ENCODE assay signal across 29 cellular contexts in genomic region chr13:93037780-93038179, GRCh38.
"Had no signal": no experiment of that assay in that cellular context is flagged by ENCODE, and none has a peak within 500 bp of the region (broad histone marks: within the 10 kb centered on the region; RNA-seq: fewer than 3 reads in every experiment).

No MANE protein-coding gene starts in this region.

- H3K4me3 ChIP-seq: colonic mucosa, coronary artery, dorsolateral prefrontal cortex, esophagus muscularis mucosa, esophagus squamous epithelium, gastrocnemius medialis, gastroesophageal sphincter, heart left ventricle, heart right ventricle, hepatocyte had no signal

- FAIRE-seq: endometrium, endothelial cell of umbilical vein, frontal cortex had no signal

- H3K9me3 ChIP-seq: colonic mucosa, esophagus muscularis mucosa, esophagus squamous epithelium, gastrocnemius medialis, gastroesophageal sphincter, heart left ventricle had no signal

- H3K36me3 ChIP-seq: colonic mucosa, esophagus muscularis mucosa, esophagus squamous epithelium, gastrocnemius medialis, gastroesophageal sphincter, heart left ventricle, heart right ventricle had no signal

- DNase-seq: colonic mucosa; cortex of kidney; dermis blood vessel endothelial cell; dorsolateral prefrontal cortex; effector CD4-positive, alpha-beta T cell; effector CD8-positive, alpha-beta T cell; effector memory CD4-positive, alpha-beta T cell; effector memory CD8-positive, alpha-beta T cell; endodermal cell; erythroblast; esophagus squamous epithelium; foreskin fibroblast; foreskin keratinocyte; foreskin melanocyte; gastrocnemius medialis; glutamatergic neuron; head of caudate nucleus; heart left ventricle; heart right ventricle had no signal

- H3K27me3 Mint-ChIP-seq: dendritic cell treated with granulocyte-macrophage colony-stimulating factor and Interleukin-4, amounts not matched to agents 40 ng/mL and 50 ng/mL, for 4 days; effector memory CD8-positive, alpha-beta T cell had no signal

- H2AFZ ChIP-seq: hepatocyte had no signal

- H3K27ac ChIP-seq: colonic mucosa, coronary artery, dorsolateral prefrontal cortex, epithelial cell of prostate, esophagus muscularis mucosa, esophagus squamous epithelium, foreskin keratinocyte, gastrocnemius medialis, gastroesophageal sphincter, heart left ventricle, heart right ventricle, hepatocyte had no signal

- ATAC-seq: effector memory CD8-positive, alpha-beta T cell; esophagus mucosa; foreskin keratinocyte; gastrocnemius medialis; gastroesophageal sphincter; heart left ventricle; heart right ventricle had no signal

- H3K4me2 ChIP-seq: hepatocyte had no signal

- H3K4me3 Mint-ChIP-seq: dendritic cell treated with granulocyte-macrophage colony-stimulating factor and Interleukin-4, amounts not matched to agents 40 ng/mL and 50 ng/mL, for 4 days; effector memory CD8-positive, alpha-beta T cell; endodermal cell had no signal

- H3K27ac Mint-ChIP-seq: dendritic cell treated with granulocyte-macrophage colony-stimulating factor and Interleukin-4, amounts not matched to agents 40 ng/mL and 50 ng/mL, for 4 days; effector memory CD8-positive, alpha-beta T cell; endodermal cell had no signal

- H3K27me3 ChIP-seq: colonic mucosa, dorsolateral prefrontal cortex, esophagus muscularis mucosa, esophagus squamous epithelium, foreskin keratinocyte, gastrocnemius medialis, gastroesophageal sphincter, heart left ventricle, heart right ventricle, hepatocyte had no signal

- H3K79me2 ChIP-seq: hepatocyte had no signal

- H3K4me1 ChIP-seq: colonic mucosa, esophagus muscularis mucosa, esophagus squamous epithelium, foreskin keratinocyte, gastrocnemius medialis, gastroesophageal sphincter, heart left ventricle, heart right ventricle had no signal
